ENCODE assay signal across 1 cellular context in the genomic region with DNA sequence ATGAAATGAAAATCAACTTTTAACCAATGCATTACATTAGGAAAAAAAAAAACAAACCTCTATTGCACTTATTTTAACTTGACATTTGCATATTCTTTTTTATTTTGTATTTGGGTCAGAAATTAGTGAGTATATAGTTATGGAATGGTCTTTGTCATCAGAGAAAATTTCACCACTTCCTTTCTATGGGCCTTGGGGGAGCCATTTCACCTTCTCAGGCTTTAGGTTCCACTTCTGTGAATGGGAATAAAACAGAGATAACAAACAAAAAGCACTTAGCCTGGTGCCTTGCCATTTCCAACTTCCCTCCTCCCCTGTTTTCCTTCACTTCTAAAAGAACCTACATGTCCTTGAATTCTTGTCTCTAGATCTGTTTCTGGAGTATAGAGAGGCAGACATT.
TF ChIP-seq lines count a peak whose summit lies in the region.

No MANE protein-coding gene starts in this region.

TF ChIP-seq in SK-N-SH, 30 proteins besides CTCF, POLR2A, EP300 and RAD21 (continued from another document):
- TF ChIP-seq, protein P1, sequence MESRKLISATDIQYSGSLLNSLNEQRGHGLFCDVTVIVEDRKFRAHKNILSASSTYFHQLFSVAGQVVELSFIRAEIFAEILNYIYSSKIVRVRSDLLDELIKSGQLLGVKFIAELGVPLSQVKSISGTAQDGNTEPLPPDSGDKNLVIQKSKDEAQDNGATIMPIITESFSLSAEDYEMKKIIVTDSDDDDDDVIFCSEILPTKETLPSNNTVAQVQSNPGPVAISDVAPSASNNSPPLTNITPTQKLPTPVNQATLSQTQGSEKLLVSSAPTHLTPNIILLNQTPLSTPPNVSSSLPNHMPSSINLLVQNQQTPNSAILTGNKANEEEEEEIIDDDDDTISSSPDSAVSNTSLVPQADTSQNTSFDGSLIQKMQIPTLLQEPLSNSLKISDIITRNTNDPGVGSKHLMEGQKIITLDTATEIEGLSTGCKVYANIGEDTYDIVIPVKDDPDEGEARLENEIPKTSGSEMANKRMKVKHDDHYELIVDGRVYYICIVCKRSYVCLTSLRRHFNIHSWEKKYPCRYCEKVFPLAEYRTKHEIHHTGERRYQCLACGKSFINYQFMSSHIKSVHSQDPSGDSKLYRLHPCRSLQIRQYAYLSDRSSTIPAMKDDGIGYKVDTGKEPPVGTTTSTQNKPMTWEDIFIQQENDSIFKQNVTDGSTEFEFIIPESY (IDR thresholded peaks at IDR 0.05; ENCODE audit: borderline replicate concordance, low read depth): no peak
- TF ChIP-seq POLR2AphosphoS5 (IDR thresholded peaks at IDR 0.05; ENCODE audit: low read depth, low read length) (no peak), MEF2A (IDR thresholded peaks at IDR 0.05; ENCODE audit: borderline replicate concordance, low read depth) (no peak), SMC3 (IDR thresholded peaks at IDR 0.05; ENCODE audit: low read depth, low read length) (no peak), FOXJ3 (CRISPR knock-in tag; IDR thresholded peaks at IDR 0.05) (no peak), RCOR1 (IDR thresholded peaks at IDR 0.05; ENCODE audit: low read length) (no peak), ELF1 (IDR thresholded peaks at IDR 0.05) (no peak), CHD2 (IDR thresholded peaks at IDR 0.05; ENCODE audit: low read length, partially characterized antibody) (no peak), RFX5 (IDR thresholded peaks at IDR 0.05; ENCODE audit: low read length) (no peak)
- TF ChIP-seq, protein P2, sequence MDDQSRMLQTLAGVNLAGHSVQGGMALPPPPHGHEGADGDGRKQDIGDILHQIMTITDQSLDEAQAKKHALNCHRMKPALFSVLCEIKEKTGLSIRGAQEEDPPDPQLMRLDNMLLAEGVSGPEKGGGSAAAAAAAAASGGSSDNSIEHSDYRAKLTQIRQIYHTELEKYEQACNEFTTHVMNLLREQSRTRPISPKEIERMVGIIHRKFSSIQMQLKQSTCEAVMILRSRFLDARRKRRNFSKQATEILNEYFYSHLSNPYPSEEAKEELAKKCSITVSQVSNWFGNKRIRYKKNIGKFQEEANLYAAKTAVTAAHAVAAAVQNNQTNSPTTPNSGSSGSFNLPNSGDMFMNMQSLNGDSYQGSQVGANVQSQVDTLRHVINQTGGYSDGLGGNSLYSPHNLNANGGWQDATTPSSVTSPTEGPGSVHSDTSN (IDR thresholded peaks at IDR 0.05): no peak
